In the genomic region with DNA sequence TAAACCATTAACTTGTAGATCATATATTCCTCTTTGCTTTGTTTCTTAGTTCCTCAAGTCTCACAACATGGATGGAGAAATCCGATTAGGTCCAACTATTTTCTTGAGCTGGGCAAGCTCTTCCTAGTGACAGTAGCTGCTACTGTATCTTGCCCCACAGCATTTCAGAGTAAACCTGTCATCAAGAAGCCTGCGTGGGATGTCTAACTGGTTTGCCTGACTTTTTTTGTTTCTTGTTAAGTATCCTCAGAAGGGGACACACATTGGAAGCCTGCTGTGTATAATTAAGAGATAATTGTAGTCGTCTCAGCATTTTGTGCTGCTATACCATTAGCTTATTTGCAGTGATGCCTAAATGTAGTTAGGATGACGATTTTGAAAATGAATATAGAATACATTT, we compare ENCODE assay signal across 18 cellular contexts.
"Had no signal": no experiment of that assay in that cellular context is flagged by ENCODE, and none has a peak within 500 bp of the region (broad histone marks: within the 10 kb centered on the region; RNA-seq: fewer than 3 reads in every experiment).

No MANE protein-coding gene starts in this region.

- H3K27ac Mint-ChIP-seq: activated CD4-positive, alpha-beta T cell treated with anti-CD3 and anti-CD28 coated beads, Interleukin-2, amount 10 ng/mL, durations not matched to agents 24 days and 14 days; activated naive CD4-positive, alpha-beta T cell treated with anti-CD3 and anti-CD28 coated beads for 36 hours; dendritic cell treated with granulocyte-macrophage colony-stimulating factor and Interleukin-4, amounts not matched to agents 40 ng/mL and 50 ng/mL, for 4 days; neural progenitor cell; WTC11 had no signal

- H3K4me1 ChIP-seq: adrenal gland, esophagus squamous epithelium, foreskin keratinocyte, left lung, pancreas, suprapubic skin, upper lobe of right lung had no signal

- DNase-seq: activated CD4-positive, alpha-beta T cell treated with anti-CD3 and anti-CD28 coated beads, Interleukin-2, amount 10 ng/mL, durations not matched to agents 24 days and 14 days; activated naive CD4-positive, alpha-beta T cell treated with anti-CD3 and anti-CD28 coated beads for 36 hours; adrenal gland; esophagus squamous epithelium; foreskin keratinocyte; head of caudate nucleus; left lung; mesenchymal stem cell; pancreas; stimulated activated CD4-positive, alpha-beta T cell treated with anti-CD3 and anti-CD28 coated beads, Interleukin-4, amount 100 ng/mL, for 1 hour; stimulated activated CD8-positive, alpha-beta memory T cell treated with anti-CD3 and anti-CD28 coated beads, Interleukin-4, amount 100 ng/mL, for 48 hours; stimulated activated naive CD8-positive, alpha-beta T cell treated with anti-CD3 and anti-CD28 coated beads, Interleukin-15, Interleukin-2, amounts not matched to agents 100 U/mL and 50 U/mL, for 24 hours; upper lobe of right lung had no signal

- H3K9me3 Mint-ChIP-seq: activated naive CD4-positive, alpha-beta T cell treated with anti-CD3 and anti-CD28 coated beads for 36 hours; dendritic cell treated with granulocyte-macrophage colony-stimulating factor and Interleukin-4, amounts not matched to agents 40 ng/mL and 50 ng/mL, for 4 days; neural progenitor cell; WTC11 had no signal

- H3K27ac ChIP-seq: adrenal gland, esophagus squamous epithelium, foreskin keratinocyte, left lung, neural progenitor cell, pancreas, suprapubic skin, upper lobe of right lung had no signal

- H3K36me3 Mint-ChIP-seq: neural progenitor cell, WTC11 had no signal

- H3K4me3 ChIP-seq: adrenal gland, esophagus squamous epithelium, left lung, neural progenitor cell, pancreas, suprapubic skin, upper lobe of right lung had no signal

- H3K27me3 ChIP-seq: esophagus squamous epithelium, left lung, neural progenitor cell, pancreas, suprapubic skin, upper lobe of right lung had no signal

- H3K9ac ChIP-seq: neural progenitor cell had no signal

- FAIRE-seq: islet of Langerhans, pancreas had no signal

- H3K4me3 Mint-ChIP-seq: activated CD4-positive, alpha-beta T cell treated with anti-CD3 and anti-CD28 coated beads, Interleukin-2, amount 10 ng/mL, durations not matched to agents 24 days and 14 days; activated naive CD4-positive, alpha-beta T cell treated with anti-CD3 and anti-CD28 coated beads for 36 hours; dendritic cell treated with granulocyte-macrophage colony-stimulating factor and Interleukin-4, amounts not matched to agents 40 ng/mL and 50 ng/mL, for 4 days; neural progenitor cell; WTC11 had no signal

- H3K4me2 ChIP-seq: neural progenitor cell had no signal

- H3K36me3 ChIP-seq: adrenal gland, esophagus squamous epithelium, left lung, neural progenitor cell, pancreas, suprapubic skin, upper lobe of right lung had no signal
